8 cellular contexts compared by ENCODE assay signal in genomic region chr15:39125904-39126303, GRCh38.
DNase-seq lines count a peak whose midpoint lies in the region; ATAC-seq and TF ChIP-seq lines count a peak whose summit lies in the region.

No MANE protein-coding gene starts in this region.

- CTCF ChIA-PET in activated CD4-positive, alpha-beta memory T cell treated with anti-CD3 and anti-CD28 coated beads, Interleukin-2, amount 10 ng/mL, durations not matched to agents 7 days and 5 days (lab: Charles Lee): interaction anchor here (1.2 kb wide), 2 partner anchors 19 to 631 kb away, joined by 3 to 5 read pairs; no protein-coding TSS in a partner anchor

- H3K4me2 ChIP-seq in MM.1S (ENCODE audit: low read depth, low read length): no peak overlapping the region

- H3K36me3 Mint-ChIP-seq in activated CD4-positive, alpha-beta memory T cell treated with anti-CD3 and anti-CD28 coated beads, Interleukin-2, amount 10 ng/mL, durations not matched to agents 7 days and 5 days (ENCODE audit: low read depth): no peaks in the 10 kb centered on the region

- H3K4me3 ChIP-seq in MM.1S (ENCODE audit: low read length) (no peak overlapping the region), thoracic aorta (no peak overlapping the region)

- H3K4me1 ChIP-seq in MM.1S (ENCODE audit: low read length) (no peaks in the 10 kb centered on the region), thoracic aorta (ENCODE audit: control insufficient read depth in 1 of 2, low read depth in 2 of 2) (peaks cover 3 to 19% of the 10 kb centered on the region in 2 donors)

- H3K9me3 ChIP-seq in MM.1S (replicated peaks; ENCODE audit: insufficient read depth, low read length): no peaks in the 10 kb centered on the region
- no peaks in the 10 kb centered on the region for H3K9me3 ChIP-seq in thoracic aorta

- H3K27me3 ChIP-seq in MM.1S (replicated peaks; ENCODE audit: insufficient read depth, low read length) (no peaks in the 10 kb centered on the region), thoracic aorta (replicated peaks; ENCODE audit: insufficient read depth) (no peaks in the 10 kb centered on the region)

- no peaks in the 10 kb centered on the region for H3K36me3 ChIP-seq in MM.1S (replicated peaks; ENCODE audit: insufficient read depth, low read length)
- H3K36me3 ChIP-seq in thoracic aorta: no peaks in the 10 kb centered on the region

- no peak overlapping the region for H3K4me3 Mint-ChIP-seq in activated CD4-positive, alpha-beta memory T cell treated with anti-CD3 and anti-CD28 coated beads, Interleukin-2, amount 10 ng/mL, durations not matched to agents 7 days and 5 days

- H3K4me1 Mint-ChIP-seq in activated CD4-positive, alpha-beta memory T cell treated with anti-CD3 and anti-CD28 coated beads, Interleukin-2, amount 10 ng/mL, durations not matched to agents 7 days and 5 days: peaks cover 11% of the 10 kb centered on the region

- DNase-seq in DMS 273 treated with DMSO at 0.1 percent for 48 hours (lab: John Stamatoyannopoulos, UW): peak; percentile 16
- peak; percentile 48 for DNase-seq in MM.1S
- DNase-seq in activated CD4-positive, alpha-beta memory T cell treated with anti-CD3 and anti-CD28 coated beads, Interleukin-2, amount 10 ng/mL, durations not matched to agents 7 days and 5 days: peak; percentile 26
- peak; percentile 28 for DNase-seq in iPS DF 4.7 (ENCODE audit: extremely low read depth, low spot score)
- no peak for DNase-seq in thoracic aorta (ENCODE audit: low spot score)

- H3K27me3 Mint-ChIP-seq in activated CD4-positive, alpha-beta memory T cell treated with anti-CD3 and anti-CD28 coated beads, Interleukin-2, amount 10 ng/mL, durations not matched to agents 7 days and 5 days: peaks cover 13% of the 10 kb centered on the region

- H3K9ac ChIP-seq in MM.1S (ENCODE audit: low read length): no peak overlapping the region

- no peaks in the 10 kb centered on the region for H3K79me2 ChIP-seq in MM.1S (ENCODE audit: low read length)

- H3K27ac ChIP-seq in 22Rv1 (no peak overlapping the region), MM.1S (ENCODE audit: low read length) (no peak overlapping the region), thoracic aorta (no peak overlapping the region)

- H3K27ac Mint-ChIP-seq in activated CD4-positive, alpha-beta memory T cell treated with anti-CD3 and anti-CD28 coated beads, Interleukin-2, amount 10 ng/mL, durations not matched to agents 7 days and 5 days: no peak overlapping the region

- H3K9me2 ChIP-seq in MM.1S (replicated peaks; ENCODE audit: insufficient read depth, low read length): no peaks in the 10 kb centered on the region

- no peaks in the 10 kb centered on the region for H3K9me3 Mint-ChIP-seq in activated CD4-positive, alpha-beta memory T cell treated with anti-CD3 and anti-CD28 coated beads, Interleukin-2, amount 10 ng/mL, durations not matched to agents 7 days and 5 days

- POLR2A ChIA-PET in activated CD4-positive, alpha-beta memory T cell treated with anti-CD3 and anti-CD28 coated beads, Interleukin-2, amount 10 ng/mL, durations not matched to agents 7 days and 5 days (lab: Charles Lee): no interaction called here

- no peaks in the 10 kb centered on the region for H4K20me1 ChIP-seq in MM.1S (ENCODE audit: insufficient read depth, low read length)

- peak; percentile 80 for TF ChIP-seq CTCF in 22Rv1 (IDR thresholded peaks at IDR 0.05)
- TF ChIP-seq CTCF in MM.1S (IDR thresholded peaks at IDR 0.05; ENCODE audit: low read length): peak; percentile 63
- TF ChIP-seq CTCF in thoracic aorta (IDR thresholded peaks at IDR 0.05): peak; percentile 18

- no peaks in the 10 kb centered on the region for H3F3A ChIP-seq in MM.1S (ENCODE audit: insufficient read depth, low read length)

- no peak overlapping the region for H2AFZ ChIP-seq in MM.1S (ENCODE audit: low read length)

- ATAC-seq in thoracic aorta (ENCODE audit: insufficient number of reproducible peaks, low FRiP score, low read depth) (no peak), HG03439 (IDR thresholded peaks at IDR 0.05; ENCODE audit: unreplicated experiment) (no peak), GM18520 (IDR thresholded peaks at IDR 0.05; ENCODE audit: unreplicated experiment) (no peak)

Comparison
In these comparisons a context has a peak if more than half of its experiments do, and no peak if none do; other contexts are left out.
1. CTCF ChIP-seq: peak in every context shown above with its lines; median percentile 80 in 22Rv1; 63 in MM.1S; 18 in thoracic aorta.